22 cellular contexts compared by ENCODE assay signal in the genomic region with DNA sequence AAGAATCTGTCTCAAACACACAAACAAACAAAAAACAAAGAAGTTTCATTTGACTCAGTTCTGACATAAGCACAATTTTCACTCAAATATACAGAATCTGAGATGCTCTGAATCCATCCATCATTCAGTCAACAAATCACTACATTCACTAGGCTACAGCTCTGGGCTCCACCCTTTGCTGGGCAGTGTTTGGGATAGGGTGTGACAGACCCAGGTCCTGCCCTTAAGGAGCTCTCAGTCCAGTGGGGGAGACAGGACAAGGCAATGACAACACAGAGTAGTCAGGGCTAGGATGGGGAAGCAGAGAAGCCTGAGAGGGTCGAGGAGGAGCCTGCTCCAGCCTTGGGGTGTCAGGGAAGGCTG. TPM values are rescaled to one million over a fixed set of nuclear protein-coding genes. Genes with fewer than 3 reads are reported as not detected.
A peak's percentile ranks its signal among the peaks of the same experiment; 100 is the strongest.
DNase-seq lines count a peak whose midpoint lies in the region; ATAC-seq, FAIRE-seq and TF ChIP-seq lines count a peak whose summit lies in the region.
"Had no signal": no experiment of that assay in that cellular context is flagged by ENCODE, and none has a peak within 500 bp of the region (broad histone marks: within the 10 kb centered on the region; RNA-seq: fewer than 3 reads in every experiment).

No MANE protein-coding gene starts in this region.

- no peak overlapping the region for H2BK12ac ChIP-seq in H9 (ENCODE audit: insufficient read length, low read depth, low read length)

- TF ChIP-seq CTCF in A549 (IDR thresholded peaks at IDR 0.05) (no peak), H9 (conservative IDR thresholded peaks at IDR 0.05) (no peak), chondrocyte (IDR thresholded peaks at IDR 0.05) (no peak), esophagus squamous epithelium (IDR thresholded peaks at IDR 0.05) (no peak), A673 (conservative IDR thresholded peaks at IDR 0.05; ENCODE audit: low read depth, low read length) (no peak)

- H2BK20ac ChIP-seq in H9 (ENCODE audit: low read depth, low read length, poor library complexity, severe bottlenecking) = no peak overlapping the region

- H4K91ac ChIP-seq in H9 (ENCODE audit: insufficient read length, low read depth, low read length) = no peak overlapping the region

- POLR2A ChIA-PET in A549 (lab: Yijun Ruan, JAX) = interaction anchor here (1.1 kb wide), 1 partner anchor 48 kb away, joined by 3 read pairs; no protein-coding TSS in a partner anchor
- POLR2A ChIA-PET in A673 (lab: Charles Lee; ENCODE audit: low non-redundant PET) = interaction anchor here (0.5 kb wide), 1 partner anchor 91 kb away, joined by 4 read pairs; no protein-coding TSS in a partner anchor

- no peaks in the 10 kb centered on the region for H3K36me3 ChIP-seq in esophagus squamous epithelium
- H3K36me3 ChIP-seq in A673 (ENCODE audit: insufficient read depth, low read length, poor library complexity, severe bottlenecking) = no peaks in the 10 kb centered on the region
- H3K36me3 ChIP-seq: upper lobe of right lung had no signal

- no peak overlapping the region for H3K18ac ChIP-seq in H9 (ENCODE audit: insufficient read length, low read depth, low read length)

- H3K27me3 Mint-ChIP-seq in H9 (ENCODE audit: low read depth) (peaks cover 88% of the 10 kb centered on the region), chondrocyte (ENCODE audit: low read depth) (peaks cover 34% of the 10 kb centered on the region), naive B cell (peaks cover 53 to 69% (median 64%) of the 10 kb centered on the region in 3 donors)

- CTCF ChIA-PET in A549 (lab: Yijun Ruan, JAX) (interaction anchor here (0.9 to 6.1 kb wide), 19 partner anchors 9 to 409 kb away, joined by 3 to 35 read pairs (median 8); partner anchors contain the start of genes BLVRB and SPTBN4), A673 (lab: Charles Lee) (no interaction called here)

- no peak overlapping the region for H3K14ac ChIP-seq in H9 (ENCODE audit: insufficient read depth, low read length)

- H3K23ac ChIP-seq in H9 (ENCODE audit: insufficient read length, low read depth, low read length) = no peak overlapping the region

- TF ChIP-seq POLR2A in A549 (IDR thresholded peaks at IDR 0.05; ENCODE audit: low read length) (no peak), esophagus squamous epithelium (IDR thresholded peaks at IDR 0.05) (no peak)

- H3K4me3 ChIP-seq in A549 = peak overlapping the region; percentile 37
- H3K4me3 ChIP-seq in esophagus squamous epithelium = peak overlapping the region in 1 of 4 donors; percentile 52
- no peak overlapping the region for H3K4me3 ChIP-seq in A673 (ENCODE audit: low read depth, low read length, poor library complexity, severe bottlenecking)
- H3K4me3 ChIP-seq: lung, upper lobe of right lung had no signal

- H3K27ac Mint-ChIP-seq in H9 (no peak overlapping the region), chondrocyte (ENCODE audit: unreplicated experiment) (no peak overlapping the region), naive B cell (peak overlapping the region in 1 of 6 donors; percentile 44)
- H3K27ac Mint-ChIP-seq: activated CD4-positive, alpha-beta memory T cell treated with anti-CD3 and anti-CD28 coated beads for 36 hours; CD8-positive, alpha-beta T cell; natural killer cell treated with Interleukin-12 subunit alpha and Interleukin-12 subunit beta and Interleukin-15 and Interleukin-18, amount 100 ng/mL, for 72 hours; stimulated activated naive CD8-positive, alpha-beta T cell treated with anti-CD3 and anti-CD28 coated beads, Interleukin-15, amount 100 ng/mL, for 72 hours had no signal

- H4K20me1 ChIP-seq in H9 (ENCODE audit: control insufficient read depth, insufficient read depth, insufficient read length) = no peaks in the 10 kb centered on the region

- H3K36me3 Mint-ChIP-seq in H9 (ENCODE audit: insufficient read depth in 1 of 3, low read depth in 3 of 3) = peaks cover 0 to 3% (median 0%) of the 10 kb centered on the region in 3 experiments; a peak in 1 of 7 replicates
- peaks cover 7% of the 10 kb centered on the region for H3K36me3 Mint-ChIP-seq in chondrocyte (ENCODE audit: low read depth)
- H3K36me3 Mint-ChIP-seq in naive B cell = peaks cover 0 to 5% of the 10 kb centered on the region in 2 donors
- H3K36me3 Mint-ChIP-seq: activated CD4-positive, alpha-beta memory T cell treated with anti-CD3 and anti-CD28 coated beads for 36 hours; CD8-positive, alpha-beta T cell; natural killer cell treated with Interleukin-12 subunit alpha and Interleukin-12 subunit beta and Interleukin-15 and Interleukin-18, amount 100 ng/mL, for 72 hours had no signal

- no peak overlapping the region for H2AFZ ChIP-seq in H9 (ENCODE audit: low read length)

- H3K9ac ChIP-seq in H9 (ENCODE audit: extremely low read depth, insufficient read length, low read length) = no peak overlapping the region

- FAIRE-seq in A549 (lab: Jason Lieb, UNC) (peak; percentile 65), HTR-8/SVneo (lab: Jason Lieb, UNC) (no peak)
- FAIRE-seq: H54, keratinocyte had no signal

- peak overlapping the region in 1 of 2 experiments; percentile 70; a peak in 4 of 5 replicates for H3K4me3 Mint-ChIP-seq in H9
- peak overlapping the region; percentile 48 for H3K4me3 Mint-ChIP-seq in chondrocyte (ENCODE audit: unreplicated experiment)
- peak overlapping the region in 5 of 8 donors; percentile 9 to 66 (median 47) for H3K4me3 Mint-ChIP-seq in naive B cell
- H3K4me3 Mint-ChIP-seq: activated CD4-positive, alpha-beta memory T cell treated with anti-CD3 and anti-CD28 coated beads for 36 hours; CD8-positive, alpha-beta T cell; natural killer cell treated with Interleukin-12 subunit alpha and Interleukin-12 subunit beta and Interleukin-15 and Interleukin-18, amount 100 ng/mL, for 72 hours had no signal

- ATAC-seq in A549 (peak; percentile 31 to 53; a peak in 4 of 6 replicates), naive B cell (ENCODE audit: low read depth in 2 of 2) (no peak)
- ATAC-seq: stimulated activated naive CD8-positive, alpha-beta T cell treated with anti-CD3 and anti-CD28 coated beads, Interleukin-15, amount 100 ng/mL, for 72 hours had no signal

- H3K27ac ChIP-seq in A549 = no peak overlapping the region
- H3K27ac ChIP-seq in H9 (ENCODE audit: insufficient read length, low read depth, low read length) = no peak overlapping the region
- no peak overlapping the region for H3K27ac ChIP-seq in esophagus squamous epithelium
- no peak overlapping the region for H3K27ac ChIP-seq in A673 (ENCODE audit: low read depth, low read length, poor library complexity, severe bottlenecking)
- H3K27ac ChIP-seq: RWPE1, upper lobe of right lung had no signal

- BruUV-seq in A673 (replicated peaks; lab: Mats Ljungman, UMichigan) = no TSS peak

- no peaks in the 10 kb centered on the region for H3K79me2 ChIP-seq in H9 (ENCODE audit: insufficient read depth, low read length)

- H3K4me1 Mint-ChIP-seq in H9 (peaks cover 0 to 10% of the 10 kb centered on the region in 2 experiments; a peak in 2 of 4 replicates), chondrocyte (ENCODE audit: low read depth) (peaks cover 5% of the 10 kb centered on the region), naive B cell (peaks cover 6 to 8% (median 7%) of the 10 kb centered on the region in 3 donors)

- H3K4me2 ChIP-seq in A549 = peak overlapping the region; percentile 83
- H3K4me2 ChIP-seq in H9 (ENCODE audit: insufficient read depth, insufficient read length, low read length) = peak overlapping the region; percentile 9

- H3K79me1 ChIP-seq in H9 (ENCODE audit: insufficient read depth, low read depth, low read length, poor library complexity, severe bottlenecking) = no peaks in the 10 kb centered on the region

- intact Hi-C loops in esophagus squamous epithelium (cut with DNase I) (no loop called here), A673 (cut with micrococcal nuclease; ENCODE audit: unreplicated experiment) (no loop called here)

- no peaks in the 10 kb centered on the region for H3K9me3 ChIP-seq in A549
- peaks cover 8% of the 10 kb centered on the region for H3K9me3 ChIP-seq in H9 (ENCODE audit: control insufficient read depth, low read depth, low read length)
- H3K9me3 ChIP-seq in esophagus squamous epithelium = no peaks in the 10 kb centered on the region
- H3K9me3 ChIP-seq in A673 (ENCODE audit: low read depth, low read length, poor library complexity, severe bottlenecking) = no peaks in the 10 kb centered on the region
- H3K9me3 ChIP-seq: upper lobe of right lung had no signal

- no peak overlapping the region for H4K8ac ChIP-seq in H9 (replicated peaks; ENCODE audit: insufficient read length, low read depth, low read length)

- WGBS in A549 (ENCODE audit: missing lambda C conversion rate) = 0% methylated on average over 1 of the region's 1 CpG
- WGBS in H9 (ENCODE audit: extremely low coverage, insufficient read length, low lambda C conversion rate) = no CpG with 5 or more reads among the region's 1 CpG
- WGBS in esophagus squamous epithelium, 2 donors = 14 to 33% methylated on average over 1 of the region's 1 CpG

- H3T11ph ChIP-seq in H9 (ENCODE audit: low read length) = no peak overlapping the region

- no peak for TF ChIP-seq EP300 in A549 (IDR thresholded peaks at IDR 0.05)

- no peak overlapping the region for H2BK120ac ChIP-seq in H9 (ENCODE audit: low read depth, low read length, poor library complexity, severe bottlenecking)

- no peak for DNase-seq in A549 (ENCODE audit: low read depth in 1 of 2, low spot score in 1 of 2)
- DNase-seq in H9 = no peak
- DNase-seq in chondrocyte (ENCODE audit: low spot score) = no peak
- no peak for DNase-seq in naive B cell
- no peak for DNase-seq in esophagus squamous epithelium (lab: John Stamatoyannopoulos, UW)
- DNase-seq in NCI-H69 (lab: John Stamatoyannopoulos, UW) = no peak
- no peak for DNase-seq in A673 (ENCODE audit: low spot score)
- no peak for DNase-seq in HTR-8/SVneo (ENCODE audit: insufficient read length, low spot score)
- DNase-seq: activated CD4-positive, alpha-beta memory T cell treated with anti-CD3 and anti-CD28 coated beads for 36 hours; activated T-cell treated with anti-CD3 and anti-CD28 coated beads, Interleukin-2, amount 50 U/mL, for 1 hour; CD8-positive, alpha-beta T cell; effector CD4-positive, alpha-beta T cell; KG1; NCI-H1930; stimulated activated naive CD8-positive, alpha-beta T cell treated with anti-CD3 and anti-CD28 coated beads, Interleukin-15, amount 100 ng/mL, for 72 hours; SW 1271; upper lobe of right lung had no signal

- H3K4me1 ChIP-seq in A549 (peaks cover 5% of the 10 kb centered on the region; the same call in 1 of the 3 replicates), H9 (ENCODE audit: insufficient read depth, low read length) (no peaks in the 10 kb centered on the region), esophagus squamous epithelium (peaks cover 3 to 12% (median 10%) of the 10 kb centered on the region in 3 donors), A673 (ENCODE audit: insufficient read depth, low read length, poor library complexity, severe bottlenecking) (no peaks in the 10 kb centered on the region)
- H3K4me1 ChIP-seq: upper lobe of right lung had no signal

- H2BK15ac ChIP-seq in H9 (ENCODE audit: low read depth, low read length) = no peak overlapping the region; the same call in 1 of the 2 replicates

- no peak overlapping the region for H3K56ac ChIP-seq in H9 (ENCODE audit: insufficient read length, low read depth, low read length)

- H2AK5ac ChIP-seq in H9 (ENCODE audit: insufficient read length, low read length) = no peak overlapping the region

- no peak overlapping the region for H2BK5ac ChIP-seq in H9 (ENCODE audit: insufficient read length, low read length)

- H3K9me3 Mint-ChIP-seq in H9 = peaks cover 7 to 12% of the 10 kb centered on the region in 2 experiments; a peak in 4 of 5 replicates
- H3K9me3 Mint-ChIP-seq in chondrocyte (ENCODE audit: low read depth) = no peaks in the 10 kb centered on the region
- H3K9me3 Mint-ChIP-seq in naive B cell = peaks cover 0 to 4% (median 0%) of the 10 kb centered on the region in 7 donors
- H3K9me3 Mint-ChIP-seq: activated CD4-positive, alpha-beta memory T cell treated with anti-CD3 and anti-CD28 coated beads for 36 hours; CD8-positive, alpha-beta T cell; natural killer cell treated with Interleukin-12 subunit alpha and Interleukin-12 subunit beta and Interleukin-15 and Interleukin-18, amount 100 ng/mL, for 72 hours; stimulated activated naive CD8-positive, alpha-beta T cell treated with anti-CD3 and anti-CD28 coated beads, Interleukin-15, amount 100 ng/mL, for 72 hours had no signal

- H4K5ac ChIP-seq in H9 (ENCODE audit: insufficient read length, low read depth, low read length) = no peak overlapping the region

- peaks cover 29% of the 10 kb centered on the region for H3K27me3 ChIP-seq in H9 (ENCODE audit: insufficient read depth, low read length)
- H3K27me3 ChIP-seq in esophagus squamous epithelium = peaks cover 0 to 54% (median 3%) of the 10 kb centered on the region in 4 donors
- H3K27me3 ChIP-seq in A673 (replicated peaks; ENCODE audit: insufficient read depth, low read depth, low read length, poor library complexity) = peaks cover 40% of the 10 kb centered on the region

- no peak for TF ChIP-seq RAD21 in A549 (conservative IDR thresholded peaks at IDR 0.05 in 1 of 2, IDR thresholded peaks at IDR 0.05 in 1 of 2)

- H3K23me2 ChIP-seq in H9 (ENCODE audit: insufficient read length, low read depth, low read length, poor library complexity, severe bottlenecking) = no peaks in the 10 kb centered on the region

- H3K4ac ChIP-seq in H9 (ENCODE audit: low read depth, low read length) = no peak overlapping the region

RNA-seq across cellular contexts. Expression of gene SPTBN4, which starts 45.3 kb away (rescaled TPM):
- polyA plus RNA-seq in A549 (2011; rRNA removed) = 1.4 and 2.2 TPM in 2 replicates
- 2.0 TPM in 2 replicates for polyA plus RNA-seq in A549 (2012; cell fraction: cytosol; rRNA removed)
- polyA plus RNA-seq in A549 (2012; cell fraction: nucleus; rRNA removed) = 3.9 and 4.2 TPM in 2 replicates
- 1.2 to 2.0 TPM (median 1.4 TPM) in 3 replicates for polyA plus RNA-seq in A549 (2017; fragmentation: RNase III; extraction: RNeasy Plus Mini Kit Qiagen cat#74134 plus additional on column Dnase treatment)
- polyA minus RNA-seq in A549 (2011; rRNA and poly(A)+ RNA removed) = 1.1 and 1.2 TPM in 2 replicates
- total RNA-seq in H9 (2021) = 2.7 and 2.9 TPM in 2 replicates
- 1.4 to 2.5 TPM (median 2.3 TPM) in 3 replicates for total RNA-seq in chondrocyte
- not detected for polyA plus RNA-seq in naive B cell (ENCODE audit: low read depth in 6 of 6)
- total RNA-seq in esophagus squamous epithelium = 1 to 10 TPM in 2 of 4 donors, under 1 TPM in 2; 0.08 to 2.0 (median 1.2) TPM
- total RNA-seq in A673 (2021) = 0.43 and 0.94 TPM in 2 replicates
- total RNA-seq: natural killer cell treated with Interleukin-12 subunit alpha and Interleukin-12 subunit beta and Interleukin-15 and Interleukin-18, amount 100 ng/mL, for 72 hours had no signal

RNA-seq across cellular contexts. Expression of gene BLVRB, which starts 46.5 kb away (rescaled TPM):
- polyA plus RNA-seq in A549 (2011; rRNA removed) (202 and 241 TPM in 2 replicates), A549 (2017; fragmentation: RNase III; extraction: RNeasy Plus Mini Kit Qiagen cat#74134 plus additional on column Dnase treatment) (280 to 298 TPM (median 296 TPM) in 3 replicates), naive B cell (ENCODE audit: low read depth in 6 of 6) (10 to 100 TPM in 5 of 6 donors, 1 to 10 TPM in 1; 5.3 to 35.3 (median 24.5) TPM)
- polyA plus RNA-seq in A549 (2012; cell fraction: cytosol; rRNA removed) = 713 and 819 TPM in 2 replicates
- polyA plus RNA-seq in A549 (2012; cell fraction: nucleus; rRNA removed) = 565 and 810 TPM in 2 replicates
- polyA minus RNA-seq in A549 (2011; rRNA and poly(A)+ RNA removed) = 192 and 225 TPM in 2 replicates
- total RNA-seq in H9 (2021) (27.9 and 30.4 TPM in 2 replicates), chondrocyte (48.3 to 53.9 TPM (median 53.1 TPM) in 3 replicates), esophagus squamous epithelium (100 to 1,000 TPM; 177 to 283 (median 236) TPM), A673 (2021) (36.1 and 48.2 TPM in 2 replicates)

Comparison
In these comparisons a context has a peak if more than half of its experiments do, and no peak if none do; other contexts are left out.
1. ATAC-seq: peak in A549 (2 of 2); none in naive B cell (0 of 2).